8 cellular contexts compared by ENCODE assay signal in the genomic region with DNA sequence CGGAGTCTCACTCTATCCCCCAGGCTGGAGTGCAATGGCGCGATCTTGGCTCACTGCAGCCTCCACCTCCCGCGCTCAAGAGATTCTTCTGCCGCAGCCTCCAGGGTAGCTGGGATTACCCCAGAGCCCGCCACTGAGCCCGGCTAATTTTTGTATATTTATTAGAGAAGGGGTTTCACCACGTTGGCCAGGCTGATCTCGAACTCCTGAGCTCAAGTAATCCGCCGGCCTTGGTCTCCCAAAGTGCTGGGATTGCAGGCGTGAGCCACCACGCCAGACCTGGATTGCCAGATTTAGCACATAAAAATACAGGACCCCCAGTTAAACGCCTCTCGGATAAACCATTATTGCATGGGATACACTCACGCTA. TPM values are rescaled to one million over a fixed set of nuclear protein-coding genes. Genes with fewer than 3 reads are reported as not detected.
A peak's percentile ranks its signal among the peaks of the same experiment; 100 is the strongest.
DNase-seq lines count a peak whose midpoint lies in the region; ATAC-seq and TF ChIP-seq lines count a peak whose summit lies in the region.

No MANE protein-coding gene starts in this region.

- H3K27me3 ChIP-seq in right cardiac atrium (ENCODE audit: control insufficient read depth, insufficient read depth) (no peaks in the 10 kb centered on the region), spleen (replicated peaks in 1 of 7) (no peaks in the 10 kb centered on the region)

- H3K27me3 Mint-ChIP-seq in activated CD4-positive, alpha-beta memory T cell treated with anti-CD3 and anti-CD28 coated beads for 36 hours = no peaks in the 10 kb centered on the region

- H3K4me3 ChIP-seq in HFF-Myc (replicated peaks; ENCODE audit: low read depth, low read length) (peak overlapping the region; percentile 89), right cardiac atrium (ENCODE audit: low read length) (no peak overlapping the region), spleen (peak overlapping the region in 5 of 8 donors; percentile 92 to 98 (median 96))

- no peaks in the 10 kb centered on the region for H3K9me3 Mint-ChIP-seq in activated CD4-positive, alpha-beta memory T cell treated with anti-CD3 and anti-CD28 coated beads for 36 hours

- peaks cover 16% of the 10 kb centered on the region for H3K36me3 Mint-ChIP-seq in activated CD4-positive, alpha-beta memory T cell treated with anti-CD3 and anti-CD28 coated beads for 36 hours

- DNase-seq in HFF-Myc (ENCODE audit: extremely low read depth, low read depth) (no peak), right cardiac atrium (peak in 2 of 3 donors; percentile 18 to 60), spleen (peak; percentile 81), DMS79 treated with DMSO at 0.1 percent for 48 hours (lab: John Stamatoyannopoulos, UW) (no peak), D341Med (ENCODE audit: low spot score) (no peak)
- DNase-seq in activated CD4-positive, alpha-beta memory T cell treated with anti-CD3 and anti-CD28 coated beads for 36 hours = no peak
- no peak for DNase-seq in activated effector memory CD4-positive, alpha-beta T cell treated with anti-CD3 and anti-CD28 coated beads, Interleukin-2, amount 50 U/mL, for 16 hours

- H3K4me3 Mint-ChIP-seq in activated CD4-positive, alpha-beta memory T cell treated with anti-CD3 and anti-CD28 coated beads for 36 hours = peak overlapping the region; percentile 77

- CTCF ChIA-PET in activated CD4-positive, alpha-beta memory T cell treated with anti-CD3 and anti-CD28 coated beads for 36 hours (lab: Charles Lee) = interaction anchor here (0.6 to 5.4 kb wide), 28 partner anchors 11 to 1992 kb away, joined by 3 to 125 read pairs (median 6); a partner anchor contains a TSS

- H3K9me3 ChIP-seq in right cardiac atrium (ENCODE audit: control insufficient read depth, low read length) = no peaks in the 10 kb centered on the region
- H3K9me3 ChIP-seq in spleen = no peaks in the 10 kb centered on the region

- H3K4me1 ChIP-seq in right cardiac atrium (ENCODE audit: control insufficient read depth, insufficient read depth, low read length) (no peaks in the 10 kb centered on the region), spleen (peaks cover 4 to 28% (median 22%) of the 10 kb centered on the region in 6 donors)

- H3K4me1 Mint-ChIP-seq in activated CD4-positive, alpha-beta memory T cell treated with anti-CD3 and anti-CD28 coated beads for 36 hours (ENCODE audit: low read depth) = peaks cover 16% of the 10 kb centered on the region

- ATAC-seq in right cardiac atrium = no peak
- ATAC-seq in GM19467 (IDR thresholded peaks at IDR 0.05; ENCODE audit: unreplicated experiment) = no peak

- H3K36me3 ChIP-seq in spleen = peaks cover 0 to 27% (median 18%) of the 10 kb centered on the region in 6 donors

- peak overlapping the region; percentile 81 for H3K27ac Mint-ChIP-seq in activated CD4-positive, alpha-beta memory T cell treated with anti-CD3 and anti-CD28 coated beads for 36 hours

- WGBS in right cardiac atrium = 65% methylated on average over 17 of the region's 17 CpGs
- 64 to 70% (median 67%) methylated on average over 17 of the region's 17 CpGs for WGBS in spleen, 5 donors

- H3K27ac ChIP-seq in right cardiac atrium (ENCODE audit: low read length) = peak overlapping the region; percentile 14
- peak overlapping the region; percentile 89 to 99 (median 99) for H3K27ac ChIP-seq in spleen

- intact Hi-C loops in activated CD4-positive, alpha-beta memory T cell treated with anti-CD3 and anti-CD28 coated beads for 36 hours (cut with micrococcal nuclease) = loop anchor here (1.0 to 5.0 kb wide), 7 partner anchors 23 to 1185 kb away; a partner anchor contains a TSS
- intact Hi-C loops in right cardiac atrium (cut with DNase I) = loop anchor here in 1 of 4 donors (5.0 kb wide), 1 partner anchor 615 kb away; no protein-coding TSS in a partner anchor
- intact Hi-C loops in spleen (cut with DNase I; ENCODE audit: low total_unique reads) = loop anchor here (10.0 kb wide), 1 partner anchor 622 kb away; no protein-coding TSS in a partner anchor

- POLR2A ChIA-PET in activated CD4-positive, alpha-beta memory T cell treated with anti-CD3 and anti-CD28 coated beads for 36 hours (lab: Charles Lee) = interaction anchor here (0.6 to 3.1 kb wide), 7 partner anchors 16 to 507 kb away, joined by 3 to 17 read pairs (median 4); a partner anchor contains a TSS

- no peak for TF ChIP-seq POLR2A in spleen (IDR thresholded peaks at IDR 0.05)

- no peak for TF ChIP-seq CTCF in HFF-Myc (IDR thresholded peaks at IDR 0.05; ENCODE audit: low read depth, low read length, missing control alignments)
- TF ChIP-seq CTCF in spleen (IDR thresholded peaks at IDR 0.05 in 8 of 11, conservative IDR thresholded peaks at IDR 0.05 in 3 of 11) = no peak

RNA-seq across cellular contexts. Expression of a gene that starts 0.4 kb away (rescaled TPM):
- total RNA-seq in activated CD4-positive, alpha-beta memory T cell treated with anti-CD3 and anti-CD28 coated beads for 36 hours = 10 to 100 TPM; 19.4 to 21.2 TPM
- total RNA-seq in right cardiac atrium (10 to 100 TPM; 18.0 to 21.5 (median 18.2) TPM), spleen (10 to 100 TPM; 23.3 to 56.9 (median 43.4) TPM)
- polyA plus RNA-seq in right cardiac atrium (15.5 TPM), spleen (10 to 100 TPM; 14.2 to 18.1 (median 17.5) TPM)

RNA-seq across cellular contexts. Expression of a gene that starts 30.9 kb away (rescaled TPM):
- not detected for total RNA-seq in activated CD4-positive, alpha-beta memory T cell treated with anti-CD3 and anti-CD28 coated beads for 36 hours
- total RNA-seq in right cardiac atrium = not detected
- polyA plus RNA-seq in right cardiac atrium = 0.07 TPM
- not detected for total RNA-seq in spleen
- not detected for polyA plus RNA-seq in spleen

Comparison
In these comparisons a context has a peak if more than half of its experiments do, and no peak if none do; other contexts are left out.
1. DNase-seq: peak in right cardiac atrium (2 of 3) and spleen (single experiment); none in HFF-Myc (single experiment), activated CD4-positive, alpha-beta memory T cell treated with anti-CD3 and anti-CD28 coated beads for 36 hours (single experiment), DMS79 treated with DMSO at 0.1 percent for 48 hours (single experiment), D341Med (single experiment) and activated effector memory CD4-positive, alpha-beta T cell treated with anti-CD3 and anti-CD28 coated beads, Interleukin-2, amount 50 U/mL, for 16 hours (single experiment).